In genomic region chr2:71926860-71927756, GRCh38 we compare ENCODE assay signal across 24 cellular contexts.
A peak's percentile ranks its signal among the peaks of the same experiment; 100 is the strongest.
DNase-seq lines count a peak whose midpoint lies in the region; ATAC-seq and TF ChIP-seq lines count a peak whose summit lies in the region.
"Had no signal": no experiment of that assay in that cellular context is flagged by ENCODE, and none has a peak within 500 bp of the region (broad histone marks: within the 10 kb centered on the region; RNA-seq: fewer than 3 reads in every experiment).

No MANE protein-coding gene starts in this region.

- TF ChIP-seq CTCF in endodermal cell (conservative IDR thresholded peaks at IDR 0.05) = no peak

- DNase-seq in ELF-1 (ENCODE audit: low read depth, low spot score) (peak; percentile 1), H7 (peak; percentile 27), endodermal cell (peak; percentile 36), retina (peak; percentile 8), GOT3 (lab: John Stamatoyannopoulos, UW) (no peak), SKM-1 (lab: John Stamatoyannopoulos, UW; ENCODE audit: unreplicated experiment) (no peak)
- DNase-seq: activated CD4-positive, alpha-beta T cell treated with anti-CD3 and anti-CD28 coated beads, Interleukin-2, amount 50 U/mL, for 4 hours; activated naive CD4-positive, alpha-beta T cell; activated T-cell treated with anti-CD3 and anti-CD28 coated beads, Interleukin-2, amount 50 U/mL, for 4 hours; CD4-positive, CD25-positive, alpha-beta regulatory T cell; effector memory CD8-positive, alpha-beta T cell; esophagus squamous epithelium; gastrocnemius medialis; hypothalamus; mucosa of descending colon; NCI-H2081; NCI-H446 treated with DMSO at 0.1 percent for 48 hours; stomach; tibial artery had no signal

- ATAC-seq in HG03135 (IDR thresholded peaks at IDR 0.05; ENCODE audit: unreplicated experiment) = no peak
- ATAC-seq: activated T-cell treated with anti-CD3 and anti-CD28 coated beads, Interleukin-2, amount 50 U/mL, for 4 hours; effector memory CD8-positive, alpha-beta T cell; gastrocnemius medialis; sciatic nerve; WTC11 had no signal

- H3K27me3 ChIP-seq in H7 (ENCODE audit: control insufficient read depth, insufficient read depth, low read length) (no peaks in the 10 kb centered on the region), endodermal cell (ENCODE audit: control insufficient read depth, insufficient read depth, low read length, poor library complexity, severe bottlenecking) (no peaks in the 10 kb centered on the region)
- H3K27me3 ChIP-seq: adrenal gland, esophagus squamous epithelium, gastrocnemius medialis, stomach, tibial artery had no signal

- H3K27me3 Mint-ChIP-seq in endodermal cell (ENCODE audit: insufficient read depth) = peaks cover 4% of the 10 kb centered on the region
- H3K27me3 Mint-ChIP-seq: CD4-positive, CD25-positive, alpha-beta regulatory T cell; effector memory CD8-positive, alpha-beta T cell had no signal

- H3K36me3 ChIP-seq in H7 (replicated peaks; ENCODE audit: control insufficient read depth, insufficient read depth, low read length) (no peaks in the 10 kb centered on the region), endodermal cell (ENCODE audit: control insufficient read depth, insufficient read depth, low read length) (no peaks in the 10 kb centered on the region)
- H3K36me3 ChIP-seq: adrenal gland, esophagus squamous epithelium, gastrocnemius medialis, stomach, tibial artery had no signal

- H3K27ac Mint-ChIP-seq in endodermal cell = peak overlapping the region; percentile 29
- H3K27ac Mint-ChIP-seq: CD4-positive, CD25-positive, alpha-beta regulatory T cell; effector memory CD8-positive, alpha-beta T cell; nephron; WTC11 had no signal

- H3K9me3 Mint-ChIP-seq in endodermal cell = no peaks in the 10 kb centered on the region
- H3K9me3 Mint-ChIP-seq: activated T-cell treated with anti-CD3 and anti-CD28 coated beads, Interleukin-2, amount 50 U/mL, for 4 hours; effector memory CD8-positive, alpha-beta T cell; nephron; WTC11 had no signal

- H3K36me3 Mint-ChIP-seq in endodermal cell (ENCODE audit: low read depth) = no peaks in the 10 kb centered on the region
- H3K36me3 Mint-ChIP-seq: CD4-positive, CD25-positive, alpha-beta regulatory T cell; WTC11 had no signal

- no peak overlapping the region for H3K27ac ChIP-seq in endodermal cell (ENCODE audit: low read depth, low read length)
- H3K27ac ChIP-seq: adrenal gland, esophagus squamous epithelium, gastrocnemius medialis, stomach, tibial artery had no signal

- no peak overlapping the region for H3K9ac ChIP-seq in endodermal cell (ENCODE audit: extremely low read depth, low read length, poor library complexity, severe bottlenecking)

- 90 to 98% methylated on average over 10 to 16 of the region's 16 CpGs for WGBS in endodermal cell (ENCODE audit: insufficient coverage in 1 of 2, insufficient read length in 1 of 2), 2 experiments

- no peaks in the 10 kb centered on the region for H3K4me1 ChIP-seq in endodermal cell (ENCODE audit: control insufficient read depth, insufficient read depth, low read length)
- H3K4me1 ChIP-seq: adrenal gland, gastrocnemius medialis had no signal

- H3K4me3 ChIP-seq in H7 (ENCODE audit: insufficient read depth, low read depth, low read length) = no peak overlapping the region
- no peak overlapping the region for H3K4me3 ChIP-seq in endodermal cell (ENCODE audit: low read length)
- H3K4me3 ChIP-seq: adrenal gland, esophagus squamous epithelium, gastrocnemius medialis, mucosa of descending colon, stomach, tibial artery had no signal

- H3K9me3 ChIP-seq in endodermal cell (ENCODE audit: control insufficient read depth, low read length) = no peaks in the 10 kb centered on the region
- H3K9me3 ChIP-seq: adrenal gland, esophagus squamous epithelium, gastrocnemius medialis, mucosa of descending colon, stomach, tibial artery had no signal

- H3K4me3 Mint-ChIP-seq in endodermal cell = no peak overlapping the region
- H3K4me3 Mint-ChIP-seq: activated T-cell treated with anti-CD3 and anti-CD28 coated beads, Interleukin-2, amount 50 U/mL, for 4 hours; CD4-positive, CD25-positive, alpha-beta regulatory T cell; effector memory CD8-positive, alpha-beta T cell; nephron; WTC11 had no signal

- no peaks in the 10 kb centered on the region for H3K4me1 Mint-ChIP-seq in endodermal cell
- H3K4me1 Mint-ChIP-seq: WTC11 had no signal

Comparison
In these comparisons a context has a peak if more than half of its experiments do, and no peak if none do; other contexts are left out.
1. DNase-seq: peak in ELF-1 (single experiment), H7 (single experiment), endodermal cell (single experiment) and retina (single experiment); none in GOT3 (single experiment) and SKM-1 (single experiment).